In the genomic region with DNA sequence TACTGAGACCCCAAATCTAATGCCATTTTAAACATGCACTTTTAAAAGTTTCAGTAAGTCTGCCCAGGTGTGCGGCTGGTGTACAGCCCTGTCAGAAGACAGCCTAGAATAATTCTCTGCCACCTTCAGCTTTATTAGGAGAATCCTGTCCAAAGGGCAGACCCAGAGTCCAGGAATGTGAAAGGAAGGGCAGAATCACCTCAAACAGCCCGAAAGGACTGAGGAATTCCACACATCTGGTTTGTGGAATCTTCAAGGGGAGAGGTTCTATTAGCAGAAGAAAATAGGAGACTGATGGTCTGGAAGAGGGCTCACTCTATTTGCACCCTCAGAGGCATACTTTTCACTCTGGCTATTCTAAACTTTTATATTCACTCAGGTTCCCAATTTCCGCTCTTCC, we compare ENCODE assay signal across 1 cellular context.
TF ChIP-seq lines count a peak whose summit lies in the region.

No MANE protein-coding gene starts in this region.

TF ChIP-seq in IMR-90, 13 proteins besides CTCF, POLR2A, EP300 and RAD21 (continued from another document):
- no peak for TF ChIP-seq NFE2L2 (IDR thresholded peaks at IDR 0.05; ENCODE audit: low read depth, low read length)
- TF ChIP-seq MAZ (IDR thresholded peaks at IDR 0.05; ENCODE audit: borderline replicate concordance, low read depth, low read length): no peak
- TF ChIP-seq MXI1 (IDR thresholded peaks at IDR 0.05; ENCODE audit: borderline replicate concordance, low read depth, low read length): no peak
- TF ChIP-seq RFX5 (IDR thresholded peaks at IDR 0.05; ENCODE audit: low read depth, low read length): no peak
- no peak for TF ChIP-seq BHLHE40 (IDR thresholded peaks at IDR 0.05; ENCODE audit: low read depth, low read length)
- TF ChIP-seq, protein P1, sequence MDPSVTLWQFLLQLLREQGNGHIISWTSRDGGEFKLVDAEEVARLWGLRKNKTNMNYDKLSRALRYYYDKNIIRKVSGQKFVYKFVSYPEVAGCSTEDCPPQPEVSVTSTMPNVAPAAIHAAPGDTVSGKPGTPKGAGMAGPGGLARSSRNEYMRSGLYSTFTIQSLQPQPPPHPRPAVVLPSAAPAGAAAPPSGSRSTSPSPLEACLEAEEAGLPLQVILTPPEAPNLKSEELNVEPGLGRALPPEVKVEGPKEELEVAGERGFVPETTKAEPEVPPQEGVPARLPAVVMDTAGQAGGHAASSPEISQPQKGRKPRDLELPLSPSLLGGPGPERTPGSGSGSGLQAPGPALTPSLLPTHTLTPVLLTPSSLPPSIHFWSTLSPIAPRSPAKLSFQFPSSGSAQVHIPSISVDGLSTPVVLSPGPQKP (IDR thresholded peaks at IDR 0.05; ENCODE audit: borderline replicate concordance, low read depth, low read length): no peak
- no peak for TF ChIP-seq RCOR1 (IDR thresholded peaks at IDR 0.05; ENCODE audit: insufficient replicate concordance, low read length)
